In the genomic region with DNA sequence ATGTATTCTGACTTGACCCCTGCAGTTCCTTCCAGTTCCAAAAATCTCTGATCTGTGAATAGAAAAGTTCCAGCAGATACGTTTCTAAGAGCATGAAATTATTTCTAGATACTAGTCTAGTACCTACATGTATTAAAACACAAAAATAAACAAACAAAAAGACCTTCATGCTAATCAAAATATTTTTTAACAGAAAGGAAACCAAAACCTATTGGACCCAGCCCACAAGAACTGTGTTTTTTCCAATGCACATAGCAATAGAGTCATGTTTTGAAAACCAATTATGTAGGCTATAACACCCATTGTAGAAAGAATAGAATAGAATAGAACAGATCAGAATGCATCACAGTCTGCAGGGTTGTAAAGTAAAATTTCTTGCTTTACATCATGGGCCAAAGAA, we compare ENCODE assay signal across 11 cellular contexts.
DNase-seq lines count a peak whose midpoint lies in the region; ATAC-seq and TF ChIP-seq lines count a peak whose summit lies in the region.
"Had no signal": no experiment of that assay in that cellular context is flagged by ENCODE, and none has a peak within 500 bp of the region (broad histone marks: within the 10 kb centered on the region; RNA-seq: fewer than 3 reads in every experiment).

No MANE protein-coding gene starts in this region.

- BruUV-seq in PC-9 (replicated peaks; lab: Mats Ljungman, UMichigan): no TSS peak

- H3K79me2 ChIP-seq in PC-9 (ENCODE audit: low read depth): no peaks in the 10 kb centered on the region
- H3K79me2 ChIP-seq in smooth muscle cell (ENCODE audit: low read depth): no peaks in the 10 kb centered on the region

- peaks cover 33% of the 10 kb centered on the region for H3K4me1 ChIP-seq in PC-9 (replicated peaks; ENCODE audit: insufficient read depth)
- H3K4me1 ChIP-seq in smooth muscle cell (ENCODE audit: low read depth): no peaks in the 10 kb centered on the region
- H3K4me1 ChIP-seq in esophagus squamous epithelium: peaks cover 0 to 27% (median 9%) of the 10 kb centered on the region in 3 donors

- H3K9me3 Mint-ChIP-seq in activated CD4-positive, alpha-beta T cell treated with anti-CD3 and anti-CD28 coated beads, Interleukin-2, amount 10 ng/mL, durations not matched to agents 7 days and 5 days: peaks cover 5% of the 10 kb centered on the region

- DNase-seq in activated CD4-positive, alpha-beta T cell treated with anti-CD3 and anti-CD28 coated beads, Interleukin-2, amount 10 ng/mL, durations not matched to agents 7 days and 5 days: no peak
- DNase-seq in activated CD4-positive, alpha-beta T cell treated with anti-CD3 and anti-CD28 coated beads, Interleukin-2, amount 50 U/mL, for 4 hours: no peak
- DNase-seq in PC-9 (no peak), smooth muscle cell (lab: John Stamatoyannopoulos, UW; ENCODE audit: unreplicated experiment) (no peak), Right ventricle myocardium superior (no peak), esophagus squamous epithelium (lab: John Stamatoyannopoulos, UW) (no peak)
- DNase-seq in central memory CD4-positive, alpha-beta T cell: peak; percentile 53

- H3K36me3 ChIP-seq in PC-9 (ENCODE audit: low read depth) (no peaks in the 10 kb centered on the region), smooth muscle cell (ENCODE audit: low read depth) (no peaks in the 10 kb centered on the region), esophagus squamous epithelium (no peaks in the 10 kb centered on the region)
- H3K36me3 ChIP-seq: gastroesophageal sphincter, tibial nerve had no signal

- no peaks in the 10 kb centered on the region for H4K20me1 ChIP-seq in PC-9 (ENCODE audit: insufficient read depth)
- no peaks in the 10 kb centered on the region for H4K20me1 ChIP-seq in smooth muscle cell (ENCODE audit: low read depth)

- intact Hi-C loops in PC-9 (cut with micrococcal nuclease; ENCODE audit: unreplicated experiment) (loop anchor here (1.0 to 5.0 kb wide), 5 partner anchors 56 to 616 kb away; no protein-coding TSS in a partner anchor), Right ventricle myocardium superior (cut with DNase I) (loop anchor here (2.0 to 10.0 kb wide), 2 partner anchors 158 to 396 kb away; partner anchors contain the start of genes PERP and TNFAIP3), esophagus squamous epithelium (cut with DNase I) (loop anchor here (5.0 to 10.0 kb wide), 2 partner anchors 159 to 266 kb away; partner anchors contain the start of gene TNFAIP3)

- H3K4me3 Mint-ChIP-seq in activated CD4-positive, alpha-beta T cell treated with anti-CD3 and anti-CD28 coated beads, Interleukin-2, amount 10 ng/mL, durations not matched to agents 7 days and 5 days: peak overlapping the region; percentile 64

- H3K36me3 Mint-ChIP-seq in activated CD4-positive, alpha-beta T cell treated with anti-CD3 and anti-CD28 coated beads, Interleukin-2, amount 10 ng/mL, durations not matched to agents 7 days and 5 days (ENCODE audit: low read depth): peaks cover 21% of the 10 kb centered on the region

- peak overlapping the region; percentile 96 for H3K27ac Mint-ChIP-seq in activated CD4-positive, alpha-beta T cell treated with anti-CD3 and anti-CD28 coated beads, Interleukin-2, amount 10 ng/mL, durations not matched to agents 7 days and 5 days

- no peaks in the 10 kb centered on the region for H3K27me3 Mint-ChIP-seq in activated CD4-positive, alpha-beta T cell treated with anti-CD3 and anti-CD28 coated beads, Interleukin-2, amount 10 ng/mL, durations not matched to agents 7 days and 5 days

- 54% methylated on average over 1 of the region's 1 CpG for WGBS in smooth muscle cell (ENCODE audit: low lambda C conversion rate)
- 22 to 33% methylated on average over 1 of the region's 1 CpG for WGBS in esophagus squamous epithelium, 2 donors

- CTCF ChIA-PET in activated CD4-positive, alpha-beta T cell treated with anti-CD3 and anti-CD28 coated beads, Interleukin-2, amount 10 ng/mL, durations not matched to agents 7 days and 5 days (lab: Charles Lee): interaction anchor here (0.6 to 6.4 kb wide), 35 partner anchors 8 to 299 kb away, joined by 3 to 68 read pairs (median 5); partner anchors contain the start of gene TNFAIP3
- CTCF ChIA-PET in PC-9 (lab: Charles Lee): interaction anchor here (0.7 to 1.2 kb wide), 3 partner anchors 158 to 296 kb away, joined by 3 to 7 read pairs (median 5); no protein-coding TSS in a partner anchor

- H3K4me3 ChIP-seq in PC-9 (0 out of 2 replicates have a peak overlapping the region, but pooled peaks have one; percentile 6), smooth muscle cell (no peak overlapping the region), esophagus squamous epithelium (no peak overlapping the region)
- H3K4me3 ChIP-seq: gastroesophageal sphincter, skin epidermis, tibial nerve had no signal

- no peaks in the 10 kb centered on the region; the same call in 1 of the 2 replicates for H3K9me3 ChIP-seq in PC-9 (ENCODE audit: insufficient read depth, low read depth)
- no peaks in the 10 kb centered on the region for H3K9me3 ChIP-seq in smooth muscle cell (replicated peaks; ENCODE audit: low read depth)
- no peaks in the 10 kb centered on the region for H3K9me3 ChIP-seq in esophagus squamous epithelium
- H3K9me3 ChIP-seq: gastroesophageal sphincter, tibial nerve had no signal

- H3K4me1 Mint-ChIP-seq in activated CD4-positive, alpha-beta T cell treated with anti-CD3 and anti-CD28 coated beads, Interleukin-2, amount 10 ng/mL, durations not matched to agents 7 days and 5 days: peaks cover 69% of the 10 kb centered on the region

- TF ChIP-seq CTCF in PC-9 (conservative IDR thresholded peaks at IDR 0.05) (no peak), smooth muscle cell (IDR thresholded peaks at IDR 0.05; ENCODE audit: borderline replicate concordance, insufficient read depth, poor library complexity, severe bottlenecking) (no peak), esophagus squamous epithelium (IDR thresholded peaks at IDR 0.05) (no peak)

- no peaks in the 10 kb centered on the region for H3K9me2 ChIP-seq in PC-9 (ENCODE audit: insufficient read depth)

- peak overlapping the region; percentile 56; the same call in 1 of the 2 replicates for H3K4me2 ChIP-seq in PC-9
- peak overlapping the region; percentile 61 for H3K4me2 ChIP-seq in smooth muscle cell

- H3K27ac ChIP-seq in PC-9: peak overlapping the region; percentile 89
- no peak overlapping the region for H3K27ac ChIP-seq in smooth muscle cell (ENCODE audit: low read depth)
- H3K27ac ChIP-seq in esophagus squamous epithelium: peak overlapping the region in 1 of 4 donors; percentile 45

- peak overlapping the region; percentile 6 for H3K9ac ChIP-seq in smooth muscle cell (ENCODE audit: low read depth)

- no peak for TF ChIP-seq POLR2A in esophagus squamous epithelium (IDR thresholded peaks at IDR 0.05)

- H3K27me3 ChIP-seq in PC-9 (ENCODE audit: insufficient read depth, low read depth): no peaks in the 10 kb centered on the region
- no peaks in the 10 kb centered on the region for H3K27me3 ChIP-seq in smooth muscle cell (ENCODE audit: low read depth)
- H3K27me3 ChIP-seq in esophagus squamous epithelium: no peaks in the 10 kb centered on the region
- H3K27me3 ChIP-seq: gastroesophageal sphincter, tibial nerve had no signal

- H2AFZ ChIP-seq in PC-9: no peak overlapping the region
- peak overlapping the region; percentile 50 for H2AFZ ChIP-seq in smooth muscle cell (ENCODE audit: low read depth)

- H3F3A ChIP-seq in PC-9 (ENCODE audit: insufficient read depth, low read depth): peaks cover 40% of the 10 kb centered on the region; the same call in 1 of the 2 replicates
- no peaks in the 10 kb centered on the region for H3F3A ChIP-seq in smooth muscle cell (ENCODE audit: low read depth)

- POLR2A ChIA-PET in activated CD4-positive, alpha-beta T cell treated with anti-CD3 and anti-CD28 coated beads, Interleukin-2, amount 10 ng/mL, durations not matched to agents 7 days and 5 days (lab: Charles Lee): interaction anchor here (1.0 to 1.4 kb wide), 3 partner anchors 9 to 160 kb away, joined by 3 to 4 read pairs (median 3); partner anchors contain the start of gene TNFAIP3
- POLR2A ChIA-PET in PC-9 (lab: Charles Lee; ENCODE audit: unreplicated experiment): interaction anchor here (0.7 kb wide), 1 partner anchor 215 kb away, joined by 9 read pairs; no protein-coding TSS in a partner anchor

- ATAC-seq in Right ventricle myocardium superior (ENCODE audit: poor library complexity) (no peak), GM19023 (IDR thresholded peaks at IDR 0.05; ENCODE audit: unreplicated experiment) (no peak)
